8 cellular contexts compared by ENCODE assay signal in the genomic region with DNA sequence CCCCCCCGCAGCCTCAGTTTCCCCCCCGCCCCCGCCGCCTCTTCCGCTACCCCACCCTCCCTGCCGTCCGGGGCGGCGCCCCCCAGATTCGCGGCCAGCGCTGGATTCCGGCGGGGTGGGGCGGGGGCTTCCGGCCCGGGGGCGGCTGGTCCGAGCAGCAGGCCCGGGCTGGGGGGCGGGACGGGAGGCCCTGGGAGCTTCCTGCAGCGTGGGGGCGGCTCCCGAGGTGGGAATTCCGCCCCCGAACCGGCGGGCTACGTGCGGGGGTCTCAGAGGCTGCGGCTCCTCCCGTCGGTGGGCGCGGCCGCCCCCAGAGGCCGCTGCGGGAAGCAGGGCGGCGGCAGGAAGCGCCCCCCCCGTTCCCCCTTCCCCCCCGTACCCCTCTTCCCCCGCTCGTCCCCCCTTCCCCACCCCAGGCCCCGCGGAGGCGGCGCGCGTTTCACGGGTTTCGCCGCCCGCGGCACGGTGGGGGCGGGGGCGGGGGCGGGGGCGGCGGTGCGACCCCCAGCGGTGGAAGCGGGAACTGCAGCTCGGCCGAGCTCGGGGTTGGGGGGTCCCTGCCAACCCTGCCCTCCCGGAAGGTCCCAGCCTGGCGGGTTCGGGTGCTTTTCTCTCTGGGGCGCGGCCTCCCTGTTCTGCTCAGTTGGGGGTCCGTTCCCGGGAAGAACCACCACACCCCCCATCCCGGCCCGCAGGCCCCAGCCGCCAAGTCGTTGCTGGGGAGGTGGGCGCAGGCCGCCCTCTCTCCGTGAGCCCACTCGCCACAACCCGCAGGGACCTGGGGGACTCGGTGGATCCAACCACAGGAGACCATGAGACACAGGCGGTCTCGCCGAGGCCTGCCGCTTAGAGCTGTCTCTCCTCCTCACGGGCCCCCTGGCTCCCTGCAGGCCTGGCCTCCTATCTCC.
DNase-seq lines count a peak whose midpoint lies in the region; ATAC-seq and TF ChIP-seq lines count a peak whose summit lies in the region.

No MANE protein-coding gene starts in this region.

- H3F3A ChIP-seq in Loucy (ENCODE audit: low read depth) = no peaks in the 10 kb centered on the region

- H4K20me1 ChIP-seq in Loucy (ENCODE audit: insufficient read depth, low read length, poor library complexity, severe bottlenecking) = no peaks in the 10 kb centered on the region

- H3K27ac Mint-ChIP-seq in stimulated activated naive CD8-positive, alpha-beta T cell treated with anti-CD3 and anti-CD28 coated beads, Interleukin-15, amount 100 ng/mL, for 72 hours = peak overlapping the region; percentile 69 to 95

- H3K79me2 ChIP-seq in Loucy (ENCODE audit: insufficient read depth, low read length) = no peaks in the 10 kb centered on the region

- no peaks in the 10 kb centered on the region for H3K9me3 Mint-ChIP-seq in stimulated activated naive CD8-positive, alpha-beta T cell treated with anti-CD3 and anti-CD28 coated beads, Interleukin-15, amount 100 ng/mL, for 72 hours

- peak overlapping the region; percentile 53 for H3K27ac ChIP-seq in effector memory CD4-positive, alpha-beta T cell (ENCODE audit: insufficient read depth, low read length, poor library complexity, severe bottlenecking)

- 0 out of 2 replicates have a peak overlapping the region, but pooled peaks have one; percentile 64 for H2AFZ ChIP-seq in Loucy (ENCODE audit: low read length)

- peak overlapping the region; percentile 55 for H3K4me3 ChIP-seq in Loucy (ENCODE audit: low read length, poor library complexity, severe bottlenecking)
- peak overlapping the region; percentile 44 for H3K4me3 ChIP-seq in effector memory CD4-positive, alpha-beta T cell (ENCODE audit: insufficient read depth, low read depth, low read length, poor library complexity, severe bottlenecking)
- H3K4me3 ChIP-seq in mucosa of descending colon = no peak overlapping the region

- H3K4me3 Mint-ChIP-seq in stimulated activated naive CD8-positive, alpha-beta T cell treated with anti-CD3 and anti-CD28 coated beads, Interleukin-15, amount 100 ng/mL, for 72 hours = peak overlapping the region; percentile 68 to 79

- no peaks in the 10 kb centered on the region for H3K9me2 ChIP-seq in Loucy (replicated peaks; ENCODE audit: low read depth, low read length)

- H3K9me3 ChIP-seq in Loucy (ENCODE audit: insufficient read depth, low read depth, low read length) (no peaks in the 10 kb centered on the region), mucosa of descending colon (no peaks in the 10 kb centered on the region)
- H3K9me3 ChIP-seq in effector memory CD4-positive, alpha-beta T cell (ENCODE audit: control insufficient read depth, low read length) = no peaks in the 10 kb centered on the region

- ATAC-seq in mucosa of descending colon (peak; percentile 55), HG03108 (IDR thresholded peaks at IDR 0.05; ENCODE audit: unreplicated experiment) (no peak)
- peak; percentile 34 for ATAC-seq in stimulated activated naive CD8-positive, alpha-beta T cell treated with anti-CD3 and anti-CD28 coated beads, Interleukin-15, amount 100 ng/mL, for 72 hours

- H3K4me2 ChIP-seq in Loucy (ENCODE audit: low read depth, low read length, poor library complexity, severe bottlenecking) = peak overlapping the region; percentile 65

- intact Hi-C loops in mucosa of descending colon (cut with DNase I, micrococcal nuclease) = loop anchor here in 1 of 2 donors (10.0 kb wide), 1 partner anchor 110 kb away; no protein-coding TSS in a partner anchor

- H3K27me3 ChIP-seq in Loucy (ENCODE audit: insufficient read depth, low read length, poor library complexity, severe bottlenecking) = no peaks in the 10 kb centered on the region
- no peaks in the 10 kb centered on the region for H3K27me3 ChIP-seq in effector memory CD4-positive, alpha-beta T cell (replicated peaks; ENCODE audit: control insufficient read depth, insufficient read depth, low read length, poor library complexity, severe bottlenecking)

- H3K36me3 ChIP-seq in Loucy (ENCODE audit: insufficient read depth, low read length) (no peaks in the 10 kb centered on the region), mucosa of descending colon (ENCODE audit: low read depth) (no peaks in the 10 kb centered on the region)
- no peaks in the 10 kb centered on the region for H3K36me3 ChIP-seq in effector memory CD4-positive, alpha-beta T cell (ENCODE audit: control insufficient read depth, insufficient read depth, low read length)

- H3K9ac ChIP-seq in Loucy (ENCODE audit: low read depth, low read length, poor library complexity, severe bottlenecking) = peak overlapping the region; percentile 59

- peak; percentile 57 for TF ChIP-seq CTCF in Loucy (conservative IDR thresholded peaks at IDR 0.05; ENCODE audit: low read length)
- TF ChIP-seq CTCF in mucosa of descending colon (IDR thresholded peaks at IDR 0.05) = peak; percentile 95

- DNase-seq in EL (peak; percentile 67), mucosa of descending colon (peak; percentile 42 to 81 (median 71)), NCI-H446 (lab: John Stamatoyannopoulos, UW) (no peak)
- peak; percentile 64 for DNase-seq in activated CD4-positive, alpha-beta T cell treated with anti-CD3 and anti-CD28 coated beads, Interleukin-2, amount 50 U/mL, for 1 hour
- DNase-seq in effector memory CD4-positive, alpha-beta T cell = peak; percentile 44 to 56 (median 47)
- peak; percentile 66 to 68 for DNase-seq in stimulated activated naive CD8-positive, alpha-beta T cell treated with anti-CD3 and anti-CD28 coated beads, Interleukin-15, amount 100 ng/mL, for 72 hours

- peaks cover 7% of the 10 kb centered on the region for H3K4me1 ChIP-seq in Loucy (ENCODE audit: insufficient read depth, low read length, poor library complexity, severe bottlenecking)
- H3K4me1 ChIP-seq in effector memory CD4-positive, alpha-beta T cell (ENCODE audit: control insufficient read depth, insufficient read depth, low read length, poor library complexity, severe bottlenecking) = peaks cover 37% of the 10 kb centered on the region
- peaks cover 35% of the 10 kb centered on the region for H3K4me1 ChIP-seq in mucosa of descending colon (ENCODE audit: low read depth)

- no peaks in the 10 kb centered on the region for H3K27me3 Mint-ChIP-seq in stimulated activated naive CD8-positive, alpha-beta T cell treated with anti-CD3 and anti-CD28 coated beads, Interleukin-15, amount 100 ng/mL, for 72 hours

- peaks cover 74% of the 10 kb centered on the region for H3K4me1 Mint-ChIP-seq in stimulated activated naive CD8-positive, alpha-beta T cell treated with anti-CD3 and anti-CD28 coated beads, Interleukin-15, amount 100 ng/mL, for 72 hours

Comparison
In these comparisons a context has a peak if more than half of its experiments do, and no peak if none do; other contexts are left out.
1. DNase-seq: peak in EL (single experiment), activated CD4-positive, alpha-beta T cell treated with anti-CD3 and anti-CD28 coated beads, Interleukin-2, amount 50 U/mL, for 1 hour (single experiment), effector memory CD4-positive, alpha-beta T cell (3 of 3), mucosa of descending colon (3 of 3) and stimulated activated naive CD8-positive, alpha-beta T cell treated with anti-CD3 and anti-CD28 coated beads, Interleukin-15, amount 100 ng/mL, for 72 hours (2 of 2); none in NCI-H446 (0 of 2).